ENCODE assay signal across 8 cellular contexts in the genomic region with DNA sequence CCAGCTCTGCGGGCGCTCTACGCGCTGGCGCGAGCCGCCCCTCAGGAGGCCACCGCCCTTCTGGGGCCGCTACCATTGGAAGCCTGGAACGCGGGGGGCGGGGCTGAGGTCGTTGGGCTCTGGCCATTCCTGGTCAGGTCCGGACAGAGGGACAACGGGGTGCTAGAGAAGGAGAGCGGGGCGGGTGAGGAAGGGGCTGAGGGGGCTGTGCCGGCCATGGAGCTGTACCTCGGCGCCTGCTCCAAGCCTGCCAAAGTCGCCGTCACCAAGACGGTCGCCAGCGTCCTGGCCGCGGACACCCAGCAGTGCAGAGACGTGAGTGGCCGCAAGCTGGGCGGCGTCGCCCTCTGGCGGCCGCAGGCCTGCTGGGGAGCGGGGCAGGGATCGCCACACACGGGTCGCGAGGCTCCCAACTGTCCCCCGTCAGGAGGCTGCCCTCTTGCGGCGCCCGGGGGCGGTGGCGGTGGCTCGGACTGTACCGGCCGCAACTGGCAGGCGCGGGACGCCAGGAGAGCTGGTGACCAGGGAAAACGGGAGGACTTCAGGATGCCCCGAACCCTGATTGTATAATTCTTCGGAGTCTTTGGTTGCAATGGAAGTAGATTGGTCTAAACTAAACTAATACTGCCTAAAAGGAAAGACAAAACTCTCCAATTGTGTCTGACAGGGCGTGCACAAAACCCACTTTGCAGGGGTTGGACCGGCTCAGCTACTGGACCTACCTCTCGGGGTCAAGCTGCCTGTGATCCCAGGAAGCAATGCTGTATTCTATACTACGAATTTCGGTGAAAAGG. TPM values are rescaled to one million over a fixed set of nuclear protein-coding genes. Genes with fewer than 3 reads are reported as not detected.
A peak's percentile ranks its signal among the peaks of the same experiment; 100 is the strongest.
DNase-seq lines count a peak whose midpoint lies in the region; FAIRE-seq and TF ChIP-seq lines count a peak whose summit lies in the region.

Gene FSIP2, plus strand, starts transcription at position 126 of the 794 bp plus-strand sequence. Its CDS starts 91 bp downstream, at position 217.

- H3K4me2 ChIP-seq in Karpas-422 (ENCODE audit: low read depth, low read length, poor library complexity, severe bottlenecking), result no peak within 1 kb of the TSS

- peak; percentile 41 for DNase-seq in GM12891 (ENCODE audit: insufficient read length, low spot score)
- peak; percentile 30 for DNase-seq in HCEC 1CT
- peak; percentile 63 for DNase-seq in NB4 (ENCODE audit: low read depth)
- peak; percentile 66 for DNase-seq in bronchial epithelial cell (ENCODE audit: low read depth)
- DNase-seq in iris pigment epithelial cell (ENCODE audit: low read depth), result peak; percentile 49
- peak; percentile 17 to 29 for DNase-seq in stimulated activated CD4-positive, alpha-beta T cell treated with anti-CD3 and anti-CD28 coated beads, Interleukin-15, amount 100 ng/mL, for 48 hours (ENCODE audit: low read depth in 2 of 2)
- no peak for DNase-seq in Karpas-422
- DNase-seq in NCI-H2227 treated with DMSO at 0.1 percent for 48 hours (lab: John Stamatoyannopoulos, UW), result no peak

- H3K27me3 ChIP-seq in bronchial epithelial cell (ENCODE audit: control insufficient read depth, insufficient read depth, low read length) (no peaks in the 10 kb centered on the region), Karpas-422 (ENCODE audit: low read length) (no peaks in the 10 kb centered on the region)

- no peaks in the 10 kb centered on the region for H3K79me2 ChIP-seq in Karpas-422 (ENCODE audit: low read length)

- H2AFZ ChIP-seq in Karpas-422 (ENCODE audit: low read length), result no peak within 1 kb of the TSS

- H3K27ac ChIP-seq in Karpas-422 (ENCODE audit: low read length), result no peak within 1 kb of the TSS

- no peaks in the 10 kb centered on the region for H3K4me1 ChIP-seq in Karpas-422 (ENCODE audit: low read length)

- FAIRE-seq in GM12891 (lab: Jason Lieb, UNC) (no peak), bronchial epithelial cell (lab: Jason Lieb, UNC) (no peak)

- TF ChIP-seq CTCF in NB4 (IDR thresholded peaks at IDR 0.05; ENCODE audit: low read depth, low read length) (peak; percentile 53), bronchial epithelial cell (IDR thresholded peaks at IDR 0.05; ENCODE audit: insufficient read depth, low read length, severe bottlenecking) (peak; percentile 100)

- no peaks in the 10 kb centered on the region for H4K20me1 ChIP-seq in Karpas-422 (ENCODE audit: insufficient read depth, low read depth, low read length)

- H3K9me2 ChIP-seq in Karpas-422 (replicated peaks; ENCODE audit: insufficient read depth, low read length), result no peaks in the 10 kb centered on the region

- H3K9ac ChIP-seq in Karpas-422 (ENCODE audit: low read length), result no peak within 1 kb of the TSS

- H3K36me3 ChIP-seq in bronchial epithelial cell (ENCODE audit: control insufficient read depth, insufficient read depth, low read length) (no peaks in the 10 kb centered on the region), Karpas-422 (ENCODE audit: insufficient read depth, low read length) (no peaks in the 10 kb centered on the region)

- H3K9me3 ChIP-seq in Karpas-422 (ENCODE audit: low read length), result no peaks in the 10 kb centered on the region; the same call in 1 of the 2 replicates

- TF ChIP-seq POLR2A in GM12891 (IDR thresholded peaks at IDR 0.05; ENCODE audit: low read depth, low read length) (no peak), NB4 (IDR thresholded peaks at IDR 0.05; ENCODE audit: extremely low read depth, insufficient read length) (no peak)

- H3K4me3 ChIP-seq in NB4 (ENCODE audit: low read depth, low read length), result no peak within 1 kb of the TSS
- H3K4me3 ChIP-seq in bronchial epithelial cell (ENCODE audit: low read depth, low read length), result peak within 1 kb of the TSS; percentile 47
- H3K4me3 ChIP-seq in Karpas-422 (ENCODE audit: low read length), result no peak within 1 kb of the TSS

TF ChIP-seq in GM12891, 5 proteins besides CTCF, POLR2A, EP300 and RAD21:
- TF ChIP-seq POLR2AphosphoS5 (IDR thresholded peaks at IDR 0.05; ENCODE audit: low read depth, low read length) (no peak), SPI1 (IDR thresholded peaks at IDR 0.05; ENCODE audit: low read depth, low read length) (no peak), TAF1 (IDR thresholded peaks at IDR 0.05; ENCODE audit: low read depth, low read length) (no peak), POU2F2 (IDR thresholded peaks at IDR 0.05; ENCODE audit: low read depth, low read length) (no peak), PAX5 (IDR thresholded peaks at IDR 0.05; ENCODE audit: insufficient read depth, low read length, severe bottlenecking) (no peak)

RNA-seq across cellular contexts. Expression of gene FSIP2, which starts in this region (rescaled TPM):
- 0.05 TPM for polyA plus RNA-seq in GM12891 (2012; ENCODE audit: low read depth, missing spikeins)
- 0.26 and 1.4 TPM in 2 replicates for total RNA-seq in bronchial epithelial cell
- total RNA-seq in Karpas-422 (2014; rRNA removed; shearing (Covaris generic); ENCODE audit: low replicate concordance), result not detected in 2 replicates

Comparison
In these comparisons a context has a peak if more than half of its experiments do, and no peak if none do; other contexts are left out.
1. DNase-seq: peak in GM12891 (single experiment), HCEC 1CT (single experiment), NB4 (single experiment), bronchial epithelial cell (single experiment), iris pigment epithelial cell (single experiment) and stimulated activated CD4-positive, alpha-beta T cell treated with anti-CD3 and anti-CD28 coated beads, Interleukin-15, amount 100 ng/mL, for 48 hours (2 of 2); none in Karpas-422 (single experiment) and NCI-H2227 treated with DMSO at 0.1 percent for 48 hours (single experiment).